ENCODE assay signal across 12 cellular contexts in genomic region chr15:41502787-41503668, GRCh38. TPM values are rescaled to one million over a fixed set of nuclear protein-coding genes. Genes with fewer than 3 reads are reported as not detected.
DNase-seq lines count a peak whose midpoint lies in the region; ATAC-seq, FAIRE-seq and TF ChIP-seq lines count a peak whose summit lies in the region.
"Had no signal": no experiment of that assay in that cellular context is flagged by ENCODE, and none has a peak within 500 bp of the region (broad histone marks: within the 10 kb centered on the region; RNA-seq: fewer than 3 reads in every experiment).

No MANE protein-coding gene starts in this region.

- H3K79me2 ChIP-seq in HepG2 (ENCODE audit: insufficient read depth, low read length) = peaks cover 14% of the 10 kb centered on the region

- no peaks in the 10 kb centered on the region for H4K20me1 ChIP-seq in HepG2 (ENCODE audit: insufficient read depth, low read length)

- TF ChIP-seq CTCF in HepG2 (CRISPR knock-in tag; IDR thresholded peaks at IDR 0.05) (no peak), right lobe of liver (IDR thresholded peaks at IDR 0.05) (no peak), lower lobe of right lung (IDR thresholded peaks at IDR 0.05) (no peak)

- H3K9me3 ChIP-seq in HepG2 (ENCODE audit: low read length) (no peaks in the 10 kb centered on the region), right lobe of liver (no peaks in the 10 kb centered on the region), lower lobe of right lung (no peaks in the 10 kb centered on the region)
- H3K9me3 ChIP-seq: transverse colon had no signal

- H3K27ac ChIP-seq in HepG2 (ENCODE audit: extremely low read length, insufficient read depth, low read length) (no peak overlapping the region), right lobe of liver (no peak overlapping the region), lower lobe of right lung (no peak overlapping the region)
- H3K27ac ChIP-seq: transverse colon had no signal

- no TSS peak for BruUV-seq in HepG2 (replicated peaks; lab: Mats Ljungman, UMichigan)

- TF ChIP-seq RAD21 in HepG2 (CRISPR knock-in tag; IDR thresholded peaks at IDR 0.05) = no peak

- no peak overlapping the region for H2AFZ ChIP-seq in HepG2 (ENCODE audit: low read length)

- WGBS in HepG2 (ENCODE audit: low lambda C conversion rate) = 97% methylated on average over 41 of the region's 55 CpGs
- 67% methylated on average over 21 of the region's 55 CpGs for WGBS in right lobe of liver (ENCODE audit: insufficient coverage, low coverage, low lambda C conversion rate, missing lambda C conversion rate)

- TF ChIP-seq POLR2A in HepG2 (IDR thresholded peaks at IDR 0.05; ENCODE audit: insufficient read depth in 1 of 2, low read depth in 2 of 2, low read length in 2 of 2) = no peak
- no peak for TF ChIP-seq POLR2A in right lobe of liver (IDR thresholded peaks at IDR 0.05)

- H3K4me1 Mint-ChIP-seq in activated T-helper 17 cell treated with anti-CD3 and anti-CD28 coated beads, Interleukin-2, amount 50 U/mL, for 72 hours = no peaks in the 10 kb centered on the region

- H3K4me1 ChIP-seq in HepG2 (ENCODE audit: insufficient read depth, low read length) = no peaks in the 10 kb centered on the region
- no peaks in the 10 kb centered on the region for H3K4me1 ChIP-seq in right lobe of liver
- H3K4me1 ChIP-seq in lower lobe of right lung = peaks cover 25% of the 10 kb centered on the region

- H3K27me3 ChIP-seq in HepG2 (ENCODE audit: control insufficient read depth in 1 of 2, insufficient read depth in 2 of 2, low read length in 2 of 2) (no peaks in the 10 kb centered on the region), right lobe of liver (no peaks in the 10 kb centered on the region), lower lobe of right lung (ENCODE audit: low read depth) (peaks cover 48% of the 10 kb centered on the region)

- H3K27me3 Mint-ChIP-seq in activated T-helper 17 cell treated with anti-CD3 and anti-CD28 coated beads, Interleukin-2, amount 50 U/mL, for 72 hours = peaks cover 4% of the 10 kb centered on the region

- TF ChIP-seq EP300 in HepG2 (IDR thresholded peaks at IDR 0.05; ENCODE audit: low read depth in 2 of 2, low read length in 2 of 2) = no peak
- no peak for TF ChIP-seq EP300 in HepG2 (CRISPR knock-in tag; IDR thresholded peaks at IDR 0.05; ENCODE audit: borderline replicate concordance)

- no peaks in the 10 kb centered on the region for H3K9me3 Mint-ChIP-seq in activated T-helper 17 cell treated with anti-CD3 and anti-CD28 coated beads, Interleukin-2, amount 50 U/mL, for 72 hours

- no peak overlapping the region for H3K4me3 ChIP-seq in HepG2 (replicated peaks in 1 of 3; ENCODE audit: insufficient read depth in 1 of 3, low read depth in 2 of 3, low read length in 3 of 3)
- H3K4me3 ChIP-seq in right lobe of liver = no peak overlapping the region
- H3K4me3 ChIP-seq in lower lobe of right lung = peak overlapping the region; percentile 42

- peaks cover 10 to 20% of the 10 kb centered on the region in 2 experiments; a peak in 4 of 5 replicates for H3K36me3 ChIP-seq in HepG2 (replicated peaks in 1 of 2; ENCODE audit: control insufficient read depth in 1 of 2, insufficient read depth in 2 of 2, low read length in 2 of 2)
- no peaks in the 10 kb centered on the region for H3K36me3 ChIP-seq in right lobe of liver
- H3K36me3 ChIP-seq in lower lobe of right lung = no peaks in the 10 kb centered on the region
- H3K36me3 ChIP-seq: transverse colon had no signal

- H3K9ac ChIP-seq in HepG2 (ENCODE audit: insufficient read depth, low read depth, low read length) = no peak overlapping the region

- H3K27ac Mint-ChIP-seq in activated T-helper 17 cell treated with anti-CD3 and anti-CD28 coated beads, Interleukin-2, amount 50 U/mL, for 72 hours = no peak overlapping the region

- H3K36me3 Mint-ChIP-seq in activated T-helper 17 cell treated with anti-CD3 and anti-CD28 coated beads, Interleukin-2, amount 50 U/mL, for 72 hours (ENCODE audit: low read depth) = no peaks in the 10 kb centered on the region

- CTCF ChIA-PET in HepG2 (lab: Yijun Ruan, JAX; ENCODE audit: low intra/inter-chr PET ratio, low total read pairs) = no interaction called here

- no peak overlapping the region for H3K4me2 ChIP-seq in HepG2 (ENCODE audit: low read depth, low read length)

- in situ Hi-C loops in HepG2 (cut with HindIII; ENCODE audit: extremely low pct_ligation_motif_present, low pct_unique_long_range_greater_than_20kb) = no loop called here

- POLR2A ChIA-PET in HepG2 (lab: Yijun Ruan, JAX) = no interaction called here

- FAIRE-seq in HepG2 (lab: Jason Lieb, UNC) = no peak

- peak overlapping the region; percentile 71 for H3K4me3 Mint-ChIP-seq in activated T-helper 17 cell treated with anti-CD3 and anti-CD28 coated beads, Interleukin-2, amount 50 U/mL, for 72 hours

- ATAC-seq in HepG2 = no peak
- no peak for ATAC-seq in right lobe of liver
- ATAC-seq in activated T-helper 17 cell treated with anti-CD3 and anti-CD28 coated beads, Interleukin-2, amount 50 U/mL, for 72 hours (replicated peaks) = peak; percentile 19
- ATAC-seq in lower lobe of right lung = peak; percentile 13 to 20
- no peak for ATAC-seq in left lobe of liver
- no peak for ATAC-seq in HG03196 (IDR thresholded peaks at IDR 0.05; ENCODE audit: unreplicated experiment)

- intact Hi-C loops in HepG2 (cut with micrococcal nuclease; ENCODE audit: unreplicated experiment) (no loop called here), right lobe of liver (cut with DNase I) (no loop called here), lower lobe of right lung (cut with DNase I) (no loop called here)

- DNase-seq in HepG2 (ENCODE audit: low spot score) = no peak
- DNase-seq in right lobe of liver = no peak
- DNase-seq in lower lobe of right lung = no peak
- no peak for DNase-seq in NCI-H128 (lab: John Stamatoyannopoulos, UW; ENCODE audit: unreplicated experiment)
- DNase-seq in left lobe of liver (ENCODE audit: low spot score) = no peak
- DNase-seq in NCI-H2081 (lab: John Stamatoyannopoulos, UW) = no peak
- DNase-seq: DMS 273 treated with DMSO at 0.1 percent for 48 hours, NCI-H1105 treated with DMSO at 0.1 percent for 48 hours, SHP77 treated with DMSO at 0.1 percent for 48 hours, transverse colon had no signal

RNA-seq across cellular contexts. Expression of gene ITPKA, which starts 9.4 kb away (rescaled TPM):
- total RNA-seq in HepG2 (2016; rRNA removed; fragmentation: Illumina TruSeq; extraction: Trizol) = 29.7 and 41.3 TPM in 2 replicates
- 18.2 and 21.9 TPM in 2 replicates for total RNA-seq in HepG2 (2016; cell fraction: cytosol; rRNA removed; fragmentation: Illumina TruSeq; extraction: Trizol; ENCODE audit: low read depth)
- total RNA-seq in HepG2 (2016; cell fraction: insoluble cytoplasmic fraction; rRNA removed; fragmentation: Illumina TruSeq; extraction: Trizol) = 29.5 and 42.6 TPM in 2 replicates
- total RNA-seq in HepG2 (2016; cell fraction: membrane; rRNA removed; fragmentation: Illumina TruSeq; extraction: Trizol) = 35.6 and 37.8 TPM in 2 replicates
- total RNA-seq in HepG2 (2016; cell fraction: nucleus; rRNA removed; fragmentation: Illumina TruSeq; extraction: Trizol) = 20.4 and 24.5 TPM in 2 replicates
- polyA plus RNA-seq in HepG2 (2011; rRNA removed) = 13.2 and 16.4 TPM in 2 replicates
- 16.8 and 21.5 TPM in 2 replicates for polyA plus RNA-seq in HepG2 (2011; cell fraction: cytosol; rRNA removed)
- 31.6 and 37.7 TPM in 2 replicates for polyA plus RNA-seq in HepG2 (2011; cell fraction: nucleus; rRNA removed)
- polyA plus RNA-seq in HepG2 (2012) = 11.4 and 12.0 TPM in 2 replicates
- polyA plus RNA-seq in HepG2 (2016; cell fraction: cytosol; fragmentation: Illumina TruSeq; extraction: Trizol; ENCODE audit: low read depth) = 20.8 and 23.5 TPM in 2 replicates
- 34.6 and 34.9 TPM in 2 replicates for polyA plus RNA-seq in HepG2 (2016; cell fraction: insoluble cytoplasmic fraction; fragmentation: Illumina TruSeq; extraction: Trizol; ENCODE audit: low read depth)
- 30.1 and 33.1 TPM in 2 replicates for polyA plus RNA-seq in HepG2 (2016; cell fraction: membrane; fragmentation: Illumina TruSeq; extraction: Trizol; ENCODE audit: low read depth)
- 50.2 and 55.6 TPM in 2 replicates for polyA plus RNA-seq in HepG2 (2016; cell fraction: nucleus; fragmentation: Illumina TruSeq; extraction: Trizol; ENCODE audit: insufficient read depth, low read depth)
- 1.6 and 25.3 TPM in 2 replicates for polyA minus RNA-seq in HepG2 (2011; rRNA and poly(A)+ RNA removed; ENCODE audit: low replicate concordance)
- polyA minus RNA-seq in HepG2 (2011; cell fraction: cytosol; rRNA and poly(A)+ RNA removed) = 14.9 and 16.9 TPM in 2 replicates
- 6.8 and 9.9 TPM in 2 replicates for polyA minus RNA-seq in HepG2 (2011; cell fraction: nucleus; rRNA and poly(A)+ RNA removed)
- total RNA-seq in right lobe of liver = 10 to 100 TPM in 2 of 6 experiments, 1 to 10 TPM in 1, under 1 TPM in 3; 0.60 to 15.5 (median 1.4) TPM
- total RNA-seq in activated T-helper 17 cell treated with anti-CD3 and anti-CD28 coated beads, Interleukin-2, amount 50 U/mL, for 72 hours = 1 to 10 TPM; 3.5 to 5.5 TPM
- 0.32 TPM for total RNA-seq in lower lobe of right lung
- 0.91 TPM for total RNA-seq in left lobe of liver

RNA-seq across cellular contexts. Expression of gene LTK, which starts 10.6 kb away (rescaled TPM):
- total RNA-seq in HepG2 (2016; rRNA removed; fragmentation: Illumina TruSeq; extraction: Trizol) (not detected in 2 replicates), right lobe of liver (1 to 10 TPM in 4 of 6 experiments, under 1 TPM in 2; 0.56 to 3.3 (median 1.8) TPM), lower lobe of right lung (25.9 TPM), left lobe of liver (2.3 TPM)
- not detected in 2 replicates for total RNA-seq in HepG2 (2016; cell fraction: cytosol; rRNA removed; fragmentation: Illumina TruSeq; extraction: Trizol; ENCODE audit: low read depth)
- total RNA-seq in HepG2 (2016; cell fraction: insoluble cytoplasmic fraction; rRNA removed; fragmentation: Illumina TruSeq; extraction: Trizol) = not detected in 2 replicates
- total RNA-seq in HepG2 (2016; cell fraction: membrane; rRNA removed; fragmentation: Illumina TruSeq; extraction: Trizol) = not detected in 2 replicates
- 0.12 TPM in 1 of 2 replicates, not detected in the other for total RNA-seq in HepG2 (2016; cell fraction: nucleus; rRNA removed; fragmentation: Illumina TruSeq; extraction: Trizol)
- 0.01 and 0.05 TPM in 2 replicates for polyA plus RNA-seq in HepG2 (2011; rRNA removed)
- 0.05 TPM in 1 of 2 replicates, not detected in the other for polyA plus RNA-seq in HepG2 (2011; cell fraction: cytosol; rRNA removed)
- polyA plus RNA-seq in HepG2 (2011; cell fraction: nucleus; rRNA removed) = 0.63 and 0.68 TPM in 2 replicates
- 0.19 TPM in 1 of 2 replicates, not detected in the other for polyA plus RNA-seq in HepG2 (2012)
- not detected in 2 replicates for polyA plus RNA-seq in HepG2 (2016; cell fraction: cytosol; fragmentation: Illumina TruSeq; extraction: Trizol; ENCODE audit: low read depth)
- not detected in 2 replicates for polyA plus RNA-seq in HepG2 (2016; cell fraction: insoluble cytoplasmic fraction; fragmentation: Illumina TruSeq; extraction: Trizol; ENCODE audit: low read depth)
- polyA plus RNA-seq in HepG2 (2016; cell fraction: membrane; fragmentation: Illumina TruSeq; extraction: Trizol; ENCODE audit: low read depth) = not detected in 2 replicates
- polyA plus RNA-seq in HepG2 (2016; cell fraction: nucleus; fragmentation: Illumina TruSeq; extraction: Trizol; ENCODE audit: insufficient read depth, low read depth) = not detected in 2 replicates
- 0.37 TPM in 1 of 2 replicates, not detected in the other for polyA minus RNA-seq in HepG2 (2011; rRNA and poly(A)+ RNA removed; ENCODE audit: low replicate concordance)
- polyA minus RNA-seq in HepG2 (2011; cell fraction: cytosol; rRNA and poly(A)+ RNA removed) = not detected in 2 replicates
- polyA minus RNA-seq in HepG2 (2011; cell fraction: nucleus; rRNA and poly(A)+ RNA removed) = not detected in 2 replicates
- 1 to 10 TPM; 1.9 to 2.8 TPM for total RNA-seq in activated T-helper 17 cell treated with anti-CD3 and anti-CD28 coated beads, Interleukin-2, amount 50 U/mL, for 72 hours

RNA-seq across cellular contexts. Expression of gene RPAP1, which starts 41.0 kb away (rescaled TPM):
- total RNA-seq in HepG2 (2016; rRNA removed; fragmentation: Illumina TruSeq; extraction: Trizol) (20.6 and 28.1 TPM in 2 replicates), right lobe of liver (10 to 100 TPM; 13.9 to 20.8 (median 17.9) TPM), lower lobe of right lung (28.5 TPM), left lobe of liver (23.3 TPM)
- total RNA-seq in HepG2 (2016; cell fraction: cytosol; rRNA removed; fragmentation: Illumina TruSeq; extraction: Trizol; ENCODE audit: low read depth) = 2.9 and 4.8 TPM in 2 replicates
- 19.4 and 24.9 TPM in 2 replicates for total RNA-seq in HepG2 (2016; cell fraction: insoluble cytoplasmic fraction; rRNA removed; fragmentation: Illumina TruSeq; extraction: Trizol)
- total RNA-seq in HepG2 (2016; cell fraction: membrane; rRNA removed; fragmentation: Illumina TruSeq; extraction: Trizol) = 7.5 and 9.5 TPM in 2 replicates
- 20.1 and 24.6 TPM in 2 replicates for total RNA-seq in HepG2 (2016; cell fraction: nucleus; rRNA removed; fragmentation: Illumina TruSeq; extraction: Trizol)
- polyA plus RNA-seq in HepG2 (2011; rRNA removed) = 15.1 and 16.2 TPM in 2 replicates
- polyA plus RNA-seq in HepG2 (2011; cell fraction: cytosol; rRNA removed) = 7.0 and 9.8 TPM in 2 replicates
- 56.6 and 66.8 TPM in 2 replicates for polyA plus RNA-seq in HepG2 (2011; cell fraction: nucleus; rRNA removed)
- 26.5 TPM in 2 replicates for polyA plus RNA-seq in HepG2 (2012)
- 2.1 and 2.5 TPM in 2 replicates for polyA plus RNA-seq in HepG2 (2016; cell fraction: cytosol; fragmentation: Illumina TruSeq; extraction: Trizol; ENCODE audit: low read depth)
- polyA plus RNA-seq in HepG2 (2016; cell fraction: insoluble cytoplasmic fraction; fragmentation: Illumina TruSeq; extraction: Trizol; ENCODE audit: low read depth) = 15.7 and 22.2 TPM in 2 replicates
- 3.5 and 5.6 TPM in 2 replicates for polyA plus RNA-seq in HepG2 (2016; cell fraction: membrane; fragmentation: Illumina TruSeq; extraction: Trizol; ENCODE audit: low read depth)
- 36.5 and 38.9 TPM in 2 replicates for polyA plus RNA-seq in HepG2 (2016; cell fraction: nucleus; fragmentation: Illumina TruSeq; extraction: Trizol; ENCODE audit: insufficient read depth, low read depth)
- polyA minus RNA-seq in HepG2 (2011; rRNA and poly(A)+ RNA removed; ENCODE audit: low replicate concordance) = 24.4 and 46.4 TPM in 2 replicates
- polyA minus RNA-seq in HepG2 (2011; cell fraction: cytosol; rRNA and poly(A)+ RNA removed) = 13.8 and 16.5 TPM in 2 replicates
- 27.7 and 30.0 TPM in 2 replicates for polyA minus RNA-seq in HepG2 (2011; cell fraction: nucleus; rRNA and poly(A)+ RNA removed)
- 10 to 100 TPM; 51.2 to 70.0 TPM for total RNA-seq in activated T-helper 17 cell treated with anti-CD3 and anti-CD28 coated beads, Interleukin-2, amount 50 U/mL, for 72 hours

RNA-seq across cellular contexts. Expression of gene TYRO3, which starts 56.0 kb away (rescaled TPM):
- total RNA-seq in HepG2 (2016; rRNA removed; fragmentation: Illumina TruSeq; extraction: Trizol) = 12.4 and 24.0 TPM in 2 replicates
- 8.5 and 10.2 TPM in 2 replicates for total RNA-seq in HepG2 (2016; cell fraction: cytosol; rRNA removed; fragmentation: Illumina TruSeq; extraction: Trizol; ENCODE audit: low read depth)
- 12.7 and 22.1 TPM in 2 replicates for total RNA-seq in HepG2 (2016; cell fraction: insoluble cytoplasmic fraction; rRNA removed; fragmentation: Illumina TruSeq; extraction: Trizol)
- total RNA-seq in HepG2 (2016; cell fraction: membrane; rRNA removed; fragmentation: Illumina TruSeq; extraction: Trizol) = 13.7 and 17.0 TPM in 2 replicates
- 16.6 and 22.9 TPM in 2 replicates for total RNA-seq in HepG2 (2016; cell fraction: nucleus; rRNA removed; fragmentation: Illumina TruSeq; extraction: Trizol)
- 43.6 and 48.0 TPM in 2 replicates for polyA plus RNA-seq in HepG2 (2011; rRNA removed)
- 34.1 and 42.7 TPM in 2 replicates for polyA plus RNA-seq in HepG2 (2011; cell fraction: cytosol; rRNA removed)
- polyA plus RNA-seq in HepG2 (2011; cell fraction: nucleus; rRNA removed) = 45.0 and 51.9 TPM in 2 replicates
- polyA plus RNA-seq in HepG2 (2012) = 24.1 and 31.2 TPM in 2 replicates
- 3.8 and 5.0 TPM in 2 replicates for polyA plus RNA-seq in HepG2 (2016; cell fraction: cytosol; fragmentation: Illumina TruSeq; extraction: Trizol; ENCODE audit: low read depth)
- 9.1 and 11.5 TPM in 2 replicates for polyA plus RNA-seq in HepG2 (2016; cell fraction: insoluble cytoplasmic fraction; fragmentation: Illumina TruSeq; extraction: Trizol; ENCODE audit: low read depth)
- polyA plus RNA-seq in HepG2 (2016; cell fraction: membrane; fragmentation: Illumina TruSeq; extraction: Trizol; ENCODE audit: low read depth) = 8.9 and 12.0 TPM in 2 replicates
- 23.9 and 24.2 TPM in 2 replicates for polyA plus RNA-seq in HepG2 (2016; cell fraction: nucleus; fragmentation: Illumina TruSeq; extraction: Trizol; ENCODE audit: insufficient read depth, low read depth)
- 189 and 236 TPM in 2 replicates for polyA minus RNA-seq in HepG2 (2011; rRNA and poly(A)+ RNA removed; ENCODE audit: low replicate concordance)
- polyA minus RNA-seq in HepG2 (2011; cell fraction: cytosol; rRNA and poly(A)+ RNA removed) = 48.4 and 49.0 TPM in 2 replicates
- 33.2 and 34.2 TPM in 2 replicates for polyA minus RNA-seq in HepG2 (2011; cell fraction: nucleus; rRNA and poly(A)+ RNA removed)
- total RNA-seq in right lobe of liver = 1 to 10 TPM; 1.1 to 2.9 (median 1.8) TPM
- 1 to 10 TPM; 1.7 to 2.7 TPM for total RNA-seq in activated T-helper 17 cell treated with anti-CD3 and anti-CD28 coated beads, Interleukin-2, amount 50 U/mL, for 72 hours
- 17.3 TPM for total RNA-seq in lower lobe of right lung
- total RNA-seq in left lobe of liver = 1.5 TPM

Comparison
In these comparisons a context has a peak if more than half of its experiments do, and no peak if none do; other contexts are left out.
1. ATAC-seq: peak in activated T-helper 17 cell treated with anti-CD3 and anti-CD28 coated beads, Interleukin-2, amount 50 U/mL, for 72 hours (single experiment) and lower lobe of right lung (2 of 2); none in HepG2 (single experiment), right lobe of liver (0 of 4), left lobe of liver (single experiment) and HG03196 (single experiment).